30 cellular contexts compared by ENCODE assay signal in the genomic region with DNA sequence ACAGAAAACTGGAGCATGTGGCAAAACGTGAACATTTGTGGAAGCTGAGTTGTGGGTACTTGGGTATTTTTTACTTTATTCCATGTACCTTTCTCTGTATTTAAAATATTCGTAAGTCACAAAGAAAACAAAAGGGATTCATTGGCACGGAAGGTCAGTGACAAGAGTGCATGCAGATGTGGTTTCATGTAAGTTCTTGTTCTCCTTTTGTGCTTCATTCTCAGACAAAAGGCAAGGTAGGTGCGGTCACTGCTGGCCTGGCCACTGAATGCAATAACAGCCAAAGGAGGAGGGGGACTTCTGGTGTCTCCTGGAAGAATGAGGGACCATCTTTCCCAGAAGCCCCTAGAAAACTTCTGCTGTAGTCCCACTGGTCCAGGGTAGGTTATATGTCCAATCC.
"Had no signal": no experiment of that assay in that cellular context is flagged by ENCODE, and none has a peak within 500 bp of the region (broad histone marks: within the 10 kb centered on the region; RNA-seq: fewer than 3 reads in every experiment).

No MANE protein-coding gene starts in this region.

- H3K9ac ChIP-seq: SK-N-SH had no signal

- H3K4me1 Mint-ChIP-seq: activated CD4-positive, alpha-beta memory T cell treated with anti-CD3 and anti-CD28 coated beads, Interleukin-2, amount 10 ng/mL, durations not matched to agents 7 days and 5 days; activated CD4-positive, alpha-beta T cell treated with anti-CD3 and anti-CD28 coated beads for 36 hours; activated T-helper 17 cell treated with anti-CD3 and anti-CD28 coated beads, Interleukin-2, amount 50 U/mL, for 72 hours; brain; central memory CD8-positive, alpha-beta T cell had no signal

- ATAC-seq: activated CD4-positive, alpha-beta T cell treated with anti-CD3 and anti-CD28 coated beads for 36 hours; activated T-helper 17 cell treated with anti-CD3 and anti-CD28 coated beads, Interleukin-2, amount 50 U/mL, for 72 hours had no signal

- H3K9me3 ChIP-seq: Peyer's patch, SJCRH30, SK-N-SH had no signal

- DNase-seq: activated CD4-positive, alpha-beta memory T cell treated with anti-CD3 and anti-CD28 coated beads, Interleukin-2, amount 10 ng/mL, durations not matched to agents 7 days and 5 days; activated CD4-positive, alpha-beta T cell treated with anti-CD3 and anti-CD28 coated beads for 36 hours; activated CD4-positive, alpha-beta T cell treated with anti-CD3 and anti-CD28 coated beads, Interleukin-2, amount 50 U/mL, for 1 hour; activated gamma-delta T cell; activated naive CD4-positive, alpha-beta T cell treated with anti-CD3 and anti-CD28 coated beads for 36 hours; activated T-cell treated with anti-CD3 and anti-CD28 coated beads for 4 hours; activated T-cell treated with anti-CD3 and anti-CD28 coated beads, Interleukin-2, amount 50 U/mL, for 48 hours; amygdala; MM.1S; NCI-H1105; NCI-H146; NCI-H187 treated with DMSO at 0.1 percent for 48 hours; NCI-H2107; NCI-H2171 treated with DMSO at 0.1 percent for 48 hours; NCI-H345; NCI-H510A; NCI-H526 treated with DMSO at 0.1 percent for 48 hours; NK-92 treated with Interleukin-12 subunit alpha and Interleukin-12 subunit beta, amount 100 ng/mL, for 24 hours; Peyer's patch; Right ventricle myocardium superior; SJCRH30; SK-N-SH; T-helper 1 cell had no signal

- H3K4me3 ChIP-seq: Peyer's patch, SJCRH30 had no signal

- H3K4me2 ChIP-seq: SK-N-SH had no signal

- H3K4me1 ChIP-seq: Peyer's patch, SJCRH30 had no signal

- H3K4me3 Mint-ChIP-seq: activated CD4-positive, alpha-beta memory T cell treated with anti-CD3 and anti-CD28 coated beads, Interleukin-2, amount 10 ng/mL, durations not matched to agents 7 days and 5 days; activated CD4-positive, alpha-beta T cell treated with anti-CD3 and anti-CD28 coated beads for 36 hours; activated naive CD4-positive, alpha-beta T cell treated with anti-CD3 and anti-CD28 coated beads for 36 hours; activated naive CD8-positive, alpha-beta T cell; activated T-helper 17 cell treated with anti-CD3 and anti-CD28 coated beads, Interleukin-2, amount 50 U/mL, for 72 hours; brain; central memory CD8-positive, alpha-beta T cell had no signal

- H3K9me3 Mint-ChIP-seq: activated CD4-positive, alpha-beta memory T cell treated with anti-CD3 and anti-CD28 coated beads, Interleukin-2, amount 10 ng/mL, durations not matched to agents 7 days and 5 days; activated naive CD4-positive, alpha-beta T cell treated with anti-CD3 and anti-CD28 coated beads for 36 hours; activated T-helper 17 cell treated with anti-CD3 and anti-CD28 coated beads, Interleukin-2, amount 50 U/mL, for 72 hours; brain; central memory CD8-positive, alpha-beta T cell had no signal

- H3K36me3 Mint-ChIP-seq: activated naive CD8-positive, alpha-beta T cell; brain had no signal

- H3K36me3 ChIP-seq: Peyer's patch, SJCRH30 had no signal

- H3K27ac Mint-ChIP-seq: activated CD4-positive, alpha-beta memory T cell treated with anti-CD3 and anti-CD28 coated beads, Interleukin-2, amount 10 ng/mL, durations not matched to agents 7 days and 5 days; activated CD4-positive, alpha-beta T cell treated with anti-CD3 and anti-CD28 coated beads for 36 hours; activated naive CD4-positive, alpha-beta T cell treated with anti-CD3 and anti-CD28 coated beads for 36 hours; activated naive CD8-positive, alpha-beta T cell; activated T-helper 17 cell treated with anti-CD3 and anti-CD28 coated beads, Interleukin-2, amount 50 U/mL, for 72 hours; brain had no signal

- FAIRE-seq: astrocyte had no signal

- H3K27ac ChIP-seq: Peyer's patch, RWPE1, SJCRH30, VCaP had no signal

- H3K27me3 ChIP-seq: Peyer's patch, SJCRH30 had no signal
